17 cellular contexts compared by ENCODE assay signal in genomic region chr12:100954118-100954517, GRCh38.
DNase-seq lines count a peak whose midpoint lies in the region; ATAC-seq and TF ChIP-seq lines count a peak whose summit lies in the region.
"Had no signal": no experiment of that assay in that cellular context is flagged by ENCODE, and none has a peak within 500 bp of the region (broad histone marks: within the 10 kb centered on the region; RNA-seq: fewer than 3 reads in every experiment).

No MANE protein-coding gene starts in this region.

- H3K27ac Mint-ChIP-seq in GM23338 = peak overlapping the region; percentile 87
- peak overlapping the region; percentile 36 for H3K27ac Mint-ChIP-seq in endodermal cell
- H3K27ac Mint-ChIP-seq in Calu3 (ENCODE audit: unreplicated experiment) = no peak overlapping the region
- H3K27ac Mint-ChIP-seq: CD14-positive monocyte; CD8-positive, alpha-beta T cell had no signal

- peak overlapping the region; percentile 36 for H3K4me2 ChIP-seq in GM23338
- no peak overlapping the region for H3K4me2 ChIP-seq in IMR-90 (ENCODE audit: low read depth, low read length)
- no peak overlapping the region for H3K4me2 ChIP-seq in mesendoderm (ENCODE audit: low read length)

- ATAC-seq in GM23338 = no peak
- ATAC-seq in IMR-90 (ENCODE audit: low read depth) = no peak
- no peak for ATAC-seq in upper lobe of left lung (ENCODE audit: low FRiP score in 2 of 2)
- no peak for ATAC-seq in GM18502 (IDR thresholded peaks at IDR 0.05; ENCODE audit: poor library complexity, unreplicated experiment)
- ATAC-seq: CD8-positive, alpha-beta T cell had no signal

- no peak for DNase-seq in GM23338 (ENCODE audit: low spot score)
- DNase-seq in IMR-90 = no peak
- peak; percentile 58 for DNase-seq in endodermal cell
- no peak for DNase-seq in mesendoderm
- no peak for DNase-seq in upper lobe of left lung
- no peak for DNase-seq in NCI-H2081 (lab: John Stamatoyannopoulos, UW)
- DNase-seq in Calu3 = no peak
- DNase-seq: CD8-positive, alpha-beta T cell; COR-L47; DND-41; GDM1; GM23248; KBM-7 had no signal

- H3K18ac ChIP-seq in IMR-90 (ENCODE audit: low read depth, low read length) = no peak overlapping the region
- H3K18ac ChIP-seq in mesendoderm (ENCODE audit: low read length) = no peak overlapping the region

- no peak for TF ChIP-seq POLR2A in IMR-90 (IDR thresholded peaks at IDR 0.05; ENCODE audit: low read depth, low read length)
- no peak for TF ChIP-seq POLR2A in upper lobe of left lung (IDR thresholded peaks at IDR 0.05)

- H3K27me3 Mint-ChIP-seq in GM23338 (ENCODE audit: insufficient read depth, low read depth, poor library complexity) (peaks cover 6% of the 10 kb centered on the region), endodermal cell (ENCODE audit: insufficient read depth) (peaks cover 13% of the 10 kb centered on the region), Calu3 (ENCODE audit: unreplicated experiment) (no peaks in the 10 kb centered on the region)

- no peak overlapping the region for H3K56ac ChIP-seq in IMR-90 (ENCODE audit: extremely low read depth, insufficient read depth, low read length)
- H3K56ac ChIP-seq in mesendoderm (ENCODE audit: low read length) = no peak overlapping the region

- intact Hi-C loops in IMR-90 (cut with micrococcal nuclease) (no loop called here), Calu3 (cut with micrococcal nuclease; ENCODE audit: unreplicated experiment) (no loop called here)

- WGBS in IMR-90 (ENCODE audit: extremely low coverage in 2 of 2, insufficient read length in 1 of 2), 2 experiments = no CpG with 5 or more reads among the region's 3 CpGs
- WGBS in endodermal cell (ENCODE audit: insufficient coverage in 1 of 2, insufficient read length in 1 of 2), 2 experiments = 94 to 100% methylated on average over 1 to 3 of the region's 3 CpGs
- no CpG with 5 or more reads among the region's 3 CpGs for WGBS in mesendoderm (ENCODE audit: extremely low coverage, insufficient coverage, low lambda C conversion rate)
- WGBS in upper lobe of left lung, 2 donors = 59 to 69% methylated on average over 3 of the region's 3 CpGs

- H2AK5ac ChIP-seq in IMR-90 (ENCODE audit: low read depth, low read length) (0 out of 2 replicates have a peak overlapping the region, but pooled peaks have one; percentile 8), mesendoderm (ENCODE audit: low read length) (no peak overlapping the region)

- TF ChIP-seq CTCF in GM23338 (conservative IDR thresholded peaks at IDR 0.05; ENCODE audit: low read depth in 2 of 2) (no peak), IMR-90 (conservative IDR thresholded peaks at IDR 0.05; ENCODE audit: low read depth, low read length) (no peak), endodermal cell (conservative IDR thresholded peaks at IDR 0.05) (no peak), upper lobe of left lung (IDR thresholded peaks at IDR 0.05) (no peak), Calu3 (IDR thresholded peaks at IDR 0.05; ENCODE audit: unreplicated experiment) (no peak)

- H3K36me3 Mint-ChIP-seq in GM23338 (ENCODE audit: low read depth) = no peaks in the 10 kb centered on the region
- H3K36me3 Mint-ChIP-seq in endodermal cell (ENCODE audit: low read depth) = no peaks in the 10 kb centered on the region
- H3K36me3 Mint-ChIP-seq in Calu3 (ENCODE audit: insufficient read depth, unreplicated experiment) = no peaks in the 10 kb centered on the region
- H3K36me3 Mint-ChIP-seq: CD14-positive monocyte; CD8-positive, alpha-beta T cell had no signal

- TF ChIP-seq RAD21 in IMR-90 (IDR thresholded peaks at IDR 0.05; ENCODE audit: low read length) = no peak

- peaks cover 47% of the 10 kb centered on the region for H3K4me1 ChIP-seq in GM23338 (ENCODE audit: insufficient read depth)
- peaks cover 4% of the 10 kb centered on the region for H3K4me1 ChIP-seq in IMR-90 (ENCODE audit: control insufficient read depth, insufficient read depth, low read length)
- H3K4me1 ChIP-seq in endodermal cell (ENCODE audit: control insufficient read depth, insufficient read depth, low read length) = peaks cover 5% of the 10 kb centered on the region
- peaks cover 8% of the 10 kb centered on the region for H3K4me1 ChIP-seq in mesendoderm (ENCODE audit: control insufficient read depth, low read depth, low read length)
- H3K4me1 ChIP-seq in upper lobe of left lung = no peaks in the 10 kb centered on the region

- no peaks in the 10 kb centered on the region for H4K20me1 ChIP-seq in GM23338 (replicated peaks; ENCODE audit: insufficient read depth)
- H4K20me1 ChIP-seq in IMR-90 (ENCODE audit: insufficient read depth, low read length) = no peaks in the 10 kb centered on the region

- in situ Hi-C loops in IMR-90 (cut with MboI; ENCODE audit: low sequenced_read_pairs) = no loop called here

- no peak overlapping the region; the same call in 1 of the 2 replicates for H4K91ac ChIP-seq in IMR-90 (ENCODE audit: insufficient read depth, low read depth, low read length)

- peaks cover 55% of the 10 kb centered on the region for H3K4me1 Mint-ChIP-seq in GM23338
- H3K4me1 Mint-ChIP-seq in endodermal cell = peaks cover 39% of the 10 kb centered on the region
- H3K4me1 Mint-ChIP-seq in Calu3 (ENCODE audit: low read depth, unreplicated experiment) = peaks cover 18% of the 10 kb centered on the region
- H3K4me1 Mint-ChIP-seq: CD14-positive monocyte had no signal

- H3K79me2 ChIP-seq in GM23338 (replicated peaks; ENCODE audit: insufficient read depth) (no peaks in the 10 kb centered on the region), mesendoderm (ENCODE audit: control insufficient read depth, insufficient read depth, low read length) (no peaks in the 10 kb centered on the region)

- H3K4me3 Mint-ChIP-seq in GM23338 (no peak overlapping the region), endodermal cell (no peak overlapping the region), Calu3 (ENCODE audit: low read depth, unreplicated experiment) (no peak overlapping the region)
- H3K4me3 Mint-ChIP-seq: CD14-positive monocyte; CD8-positive, alpha-beta T cell had no signal

- POLR2A ChIA-PET in IMR-90 (lab: Charles Lee; ENCODE audit: unreplicated experiment) = no interaction called here

- H3K14ac ChIP-seq in IMR-90 (replicated peaks; ENCODE audit: low read depth, low read length) = no peak overlapping the region

- H2BK15ac ChIP-seq in IMR-90 (ENCODE audit: low read depth, low read length) (no peak overlapping the region), mesendoderm (replicated peaks; ENCODE audit: low read depth) (no peak overlapping the region)

- BruUV-seq in IMR-90 (replicated peaks; lab: Mats Ljungman, UMichigan) (no TSS peak), Calu3 (replicated peaks; lab: Mats Ljungman, UMichigan) (no TSS peak)

- H2BK5ac ChIP-seq in IMR-90 (ENCODE audit: low read depth, low read length, poor library complexity, severe bottlenecking) = no peak overlapping the region
- no peak overlapping the region for H2BK5ac ChIP-seq in mesendoderm (ENCODE audit: low read length)

- H2AK9ac ChIP-seq in IMR-90 (replicated peaks; ENCODE audit: low read depth, low read length, poor library complexity) = no peak overlapping the region

- H3K27me3 ChIP-seq in GM23338 (ENCODE audit: insufficient read depth) = no peaks in the 10 kb centered on the region
- H3K27me3 ChIP-seq in IMR-90 (ENCODE audit: control insufficient read depth, insufficient read depth, low read length) = no peaks in the 10 kb centered on the region
- peaks cover 10% of the 10 kb centered on the region for H3K27me3 ChIP-seq in endodermal cell (ENCODE audit: control insufficient read depth, insufficient read depth, low read length, poor library complexity, severe bottlenecking)
- H3K27me3 ChIP-seq in mesendoderm (ENCODE audit: insufficient read depth, low read length, poor library complexity) = no peaks in the 10 kb centered on the region
- H3K27me3 ChIP-seq in upper lobe of left lung = no peaks in the 10 kb centered on the region

- H3K9ac ChIP-seq in IMR-90 (ENCODE audit: low read depth, low read length) = no peak overlapping the region
- H3K9ac ChIP-seq in endodermal cell (ENCODE audit: extremely low read depth, low read length, poor library complexity, severe bottlenecking) = no peak overlapping the region
- H3K9ac ChIP-seq in mesendoderm (ENCODE audit: low read length) = no peak overlapping the region
- H3K9ac ChIP-seq: GM23248 had no signal

- H2BK20ac ChIP-seq in IMR-90 (ENCODE audit: low read depth, low read length) = peak overlapping the region; percentile 44; the same call in 1 of the 2 replicates

- H3K9me3 ChIP-seq in IMR-90 (ENCODE audit: control insufficient read depth, insufficient read depth, low read length) = no peaks in the 10 kb centered on the region
- no peaks in the 10 kb centered on the region for H3K9me3 ChIP-seq in endodermal cell (ENCODE audit: control insufficient read depth, low read length)
- no peaks in the 10 kb centered on the region for H3K9me3 ChIP-seq in upper lobe of left lung
- H3K9me3 ChIP-seq: HAP-1 had no signal

- CTCF ChIA-PET in IMR-90 (lab: Yijun Ruan, JAX) (no interaction called here), Calu3 (lab: Charles Lee) (no interaction called here)

- H3K23ac ChIP-seq in IMR-90 (ENCODE audit: low read depth, low read length) (no peak overlapping the region), mesendoderm (ENCODE audit: low read length) (no peak overlapping the region)

- H3K9me3 Mint-ChIP-seq in GM23338 = no peaks in the 10 kb centered on the region
- no peaks in the 10 kb centered on the region for H3K9me3 Mint-ChIP-seq in endodermal cell
- no peaks in the 10 kb centered on the region for H3K9me3 Mint-ChIP-seq in Calu3 (ENCODE audit: low read depth, unreplicated experiment)
- H3K9me3 Mint-ChIP-seq: CD8-positive, alpha-beta T cell had no signal

- H2AFZ ChIP-seq in GM23338 = peak overlapping the region; percentile 12; the same call in 1 of the 2 replicates
- H2AFZ ChIP-seq in IMR-90 (replicated peaks; ENCODE audit: low read length, poor library complexity) = no peak overlapping the region
- H2AFZ ChIP-seq: GM23248 had no signal

- 0 out of 2 replicates have a peak overlapping the region, but pooled peaks have one; percentile 22 for H3K4ac ChIP-seq in IMR-90 (ENCODE audit: low read depth, low read length)
- H3K4ac ChIP-seq in mesendoderm (ENCODE audit: low read depth, low read length) = no peak overlapping the region

- peaks cover 4% of the 10 kb centered on the region for H3K9me2 ChIP-seq in GM23338 (ENCODE audit: insufficient read depth)

- dilution Hi-C loops in IMR-90 (cut with HindIII; ENCODE audit: low sequenced_read_pairs, unreplicated experiment) = no loop called here

- H3K79me1 ChIP-seq in IMR-90 (ENCODE audit: low read depth in 1 of 2, low read length in 2 of 2) (no peaks in the 10 kb centered on the region), mesendoderm (ENCODE audit: low read length) (no peaks in the 10 kb centered on the region)

- H3F3A ChIP-seq in GM23338 (replicated peaks; ENCODE audit: low read depth) = peaks cover 6% of the 10 kb centered on the region; the same call in 1 of the 2 replicates

- H4K5ac ChIP-seq in IMR-90 (ENCODE audit: low read depth, low read length) = no peak overlapping the region
- no peak overlapping the region for H4K5ac ChIP-seq in mesendoderm (ENCODE audit: low read length)

- H3K4me3 ChIP-seq in GM23338 = 0 out of 2 replicates have a peak overlapping the region, but pooled peaks have one; percentile 6
- H3K4me3 ChIP-seq in IMR-90 (ENCODE audit: insufficient read depth, low read depth, low read length) = no peak overlapping the region
- H3K4me3 ChIP-seq in endodermal cell (ENCODE audit: low read length) = no peak overlapping the region
- H3K4me3 ChIP-seq in mesendoderm (ENCODE audit: low read length) = no peak overlapping the region
- H3K4me3 ChIP-seq in upper lobe of left lung = no peak overlapping the region
- H3K4me3 ChIP-seq: GM23248, HAP-1 had no signal

- H3K27ac ChIP-seq in GM23338 (ENCODE audit: low read depth) (peak overlapping the region; percentile 75), IMR-90 (ENCODE audit: insufficient read depth, low read length) (no peak overlapping the region), endodermal cell (ENCODE audit: low read depth, low read length) (peak overlapping the region; percentile 47), mesendoderm (ENCODE audit: low read depth, low read length) (peak overlapping the region; percentile 12), upper lobe of left lung (no peak overlapping the region)
- H3K27ac ChIP-seq: 22Rv1, GM23248 had no signal

- H3K36me3 ChIP-seq in GM23338 (ENCODE audit: insufficient read depth) = no peaks in the 10 kb centered on the region
- peaks cover 5% of the 10 kb centered on the region; the same call in 1 of the 2 replicates for H3K36me3 ChIP-seq in IMR-90 (ENCODE audit: control insufficient read depth, insufficient read depth, low read length)
- no peaks in the 10 kb centered on the region for H3K36me3 ChIP-seq in endodermal cell (ENCODE audit: control insufficient read depth, insufficient read depth, low read length)
- no peaks in the 10 kb centered on the region for H3K36me3 ChIP-seq in mesendoderm (ENCODE audit: control insufficient read depth, insufficient read depth, low read length)
- H3K36me3 ChIP-seq in upper lobe of left lung = no peaks in the 10 kb centered on the region
- H3K36me3 ChIP-seq: HAP-1 had no signal

- no peak for TF ChIP-seq EP300 in upper lobe of left lung (IDR thresholded peaks at IDR 0.05)

- peaks cover 7% of the 10 kb centered on the region for H3K9me1 ChIP-seq in IMR-90 (ENCODE audit: insufficient read depth, low read length)

- H2BK120ac ChIP-seq in IMR-90 (ENCODE audit: low read depth, low read length) (no peak overlapping the region), mesendoderm (ENCODE audit: low read depth, low read length) (no peak overlapping the region)

- H4K8ac ChIP-seq in IMR-90 (ENCODE audit: low read depth in 2 of 2, low read length in 2 of 2) (no peak overlapping the region), mesendoderm (ENCODE audit: low read depth, low read length) (no peak overlapping the region)

Comparison
In these comparisons a context has a peak if more than half of its experiments do, and no peak if none do; other contexts are left out.
1. H3K27ac ChIP-seq: peak in GM23338 (single experiment), endodermal cell (single experiment) and mesendoderm (single experiment); none in IMR-90 (single experiment) and upper lobe of left lung (0 of 4).